Comparison of ENCODE assay signal across 7 cellular contexts in the genomic region with DNA sequence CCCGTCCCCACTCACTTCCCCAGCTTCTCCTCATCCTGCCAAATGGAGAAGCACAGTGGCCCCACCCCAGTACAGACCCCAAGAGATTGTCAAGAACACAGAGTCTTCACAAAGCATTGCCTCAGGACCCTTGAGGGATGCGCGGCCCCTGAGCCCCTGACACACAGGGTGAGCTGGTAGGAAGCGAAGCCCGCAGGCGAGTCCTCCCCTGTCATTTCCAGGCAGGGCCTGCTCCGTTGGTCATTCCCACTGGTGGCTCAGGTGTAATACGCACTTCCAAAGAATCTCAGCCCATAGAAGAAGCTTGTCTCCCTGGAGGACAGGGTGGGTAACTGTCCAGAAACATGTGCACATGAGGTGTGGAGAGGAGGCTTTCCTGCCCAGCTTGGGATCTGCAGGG.
"Had no signal": no experiment of that assay in that cellular context is flagged by ENCODE, and none has a peak within 500 bp of the region (broad histone marks: within the 10 kb centered on the region; RNA-seq: fewer than 3 reads in every experiment).

No MANE protein-coding gene starts in this region.

- H3K4me3 Mint-ChIP-seq: GM23338, H9, HFFc6 had no signal

- H3K4me1 Mint-ChIP-seq: GM23338, H9 had no signal

- H3K4me3 ChIP-seq: GM23338, K562 had no signal

- H3K9me3 Mint-ChIP-seq: GM23338 had no signal

- ATAC-seq: GM23338, K562 had no signal

- H3K27ac Mint-ChIP-seq: GM23338, HFFc6 had no signal

- H3K4me2 ChIP-seq: GM23338 had no signal

- DNase-seq: H9, HCEC 1CT, HFFc6, IMR-90, KG1 had no signal
